ENCODE assay signal across 36 cellular contexts in genomic region chr10:34681933-34682332, GRCh38.
"Had no signal": no experiment of that assay in that cellular context is flagged by ENCODE, and none has a peak within 500 bp of the region (broad histone marks: within the 10 kb centered on the region; RNA-seq: fewer than 3 reads in every experiment).

No MANE protein-coding gene starts in this region.

- H3K27me3 ChIP-seq: brain microvascular endothelial cell, dorsolateral prefrontal cortex, gastrocnemius medialis, pancreas, uterus had no signal

- H3K9me3 Mint-ChIP-seq: activated naive CD4-positive, alpha-beta T cell treated with anti-CD3 and anti-CD28 coated beads for 36 hours; activated naive CD8-positive, alpha-beta T cell treated with anti-CD3 and anti-CD28 coated beads, Interleukin-2, amount 10 ng/mL, durations not matched to agents 7 days and 5 days; activated T-cell treated with anti-CD3 and anti-CD28 coated beads, Interleukin-2, amount 50 U/mL, for 72 hours; mesothelial cell of epicardium; naive thymus-derived CD4-positive, alpha-beta T cell; neural crest cell; stimulated activated effector memory CD8-positive, alpha-beta T cell treated with anti-CD3 and anti-CD28 coated beads, Interleukin-12 subunit alpha, Interleukin-12 subunit beta, amount 100 ng/mL, for 72 hours; stimulated activated naive CD8-positive, alpha-beta T cell treated with anti-CD3 and anti-CD28 coated beads, Interleukin-15, Interleukin-2, amounts not matched to agents 100 ng/mL and 50 ng/mL, for 24 hours; type B pancreatic cell had no signal

- DNase-seq: activated CD4-positive, alpha-beta T cell treated with anti-CD3 and anti-CD28 coated beads for 36 hours; activated CD4-positive, alpha-beta T cell treated with anti-CD3 and anti-CD28 coated beads, Interleukin-2, amount 50 U/mL, for 4 hours; activated CD4-positive, CD25-positive, alpha-beta regulatory T cell; activated effector memory CD4-positive, alpha-beta T cell treated with Interleukin-2 at 50 U/mL for 16 hours; activated naive CD4-positive, alpha-beta T cell treated with anti-CD3 and anti-CD28 coated beads for 36 hours; activated naive CD8-positive, alpha-beta T cell treated with anti-CD3 and anti-CD28 coated beads, Interleukin-2, amount 10 ng/mL, durations not matched to agents 7 days and 5 days; activated T-cell treated with anti-CD3 and anti-CD28 coated beads for 4 hours; activated T-cell treated with anti-CD3 and anti-CD28 coated beads, Interleukin-2, amount 50 U/mL, for 72 hours; amniotic stem cell; brain microvascular endothelial cell; dorsolateral prefrontal cortex; effector memory CD4-positive, alpha-beta T cell; gastrocnemius medialis; head of caudate nucleus; hippocampal formation; left cardiac atrium; mammary epithelial cell; naive thymus-derived CD4-positive, alpha-beta T cell; nucleus accumbens; pancreas; retina; small intestine; stimulated activated CD4-positive, alpha-beta T cell treated with anti-CD3 and anti-CD28 coated beads, Interleukin-4, amount 100 ng/mL, for 24 hours; T-helper 17 cell; T1000; uterus had no signal

- H3K27me3 Mint-ChIP-seq: activated naive CD8-positive, alpha-beta T cell treated with anti-CD3 and anti-CD28 coated beads, Interleukin-2, amount 10 ng/mL, durations not matched to agents 7 days and 5 days; type B pancreatic cell had no signal

- H3K27ac ChIP-seq: brain microvascular endothelial cell, coronary artery, dorsolateral prefrontal cortex, gastrocnemius medialis, pancreas, prostate gland, thoracic aorta, uterus had no signal

- ATAC-seq: activated CD4-positive, alpha-beta T cell treated with anti-CD3 and anti-CD28 coated beads for 36 hours; activated T-cell treated with anti-CD3 and anti-CD28 coated beads, Interleukin-2, amount 50 U/mL, for 72 hours; gastrocnemius medialis; naive thymus-derived CD4-positive, alpha-beta T cell; pancreas; stimulated activated effector memory CD8-positive, alpha-beta T cell treated with anti-CD3 and anti-CD28 coated beads, Interleukin-12 subunit alpha, Interleukin-12 subunit beta, amount 100 ng/mL, for 72 hours; T-helper 17 cell had no signal

- H3K36me3 ChIP-seq: brain microvascular endothelial cell, gastrocnemius medialis, pancreas, prostate gland, thoracic aorta, uterus had no signal

- H3K9me3 ChIP-seq: gastrocnemius medialis, pancreas, prostate gland, thoracic aorta, uterus had no signal

- H3K36me3 Mint-ChIP-seq: activated naive CD8-positive, alpha-beta T cell treated with anti-CD3 and anti-CD28 coated beads, Interleukin-2, amount 10 ng/mL, durations not matched to agents 7 days and 5 days; mesothelial cell of epicardium; naive thymus-derived CD4-positive, alpha-beta T cell; stimulated activated effector memory CD8-positive, alpha-beta T cell treated with anti-CD3 and anti-CD28 coated beads, Interleukin-12 subunit alpha, Interleukin-12 subunit beta, amount 100 ng/mL, for 72 hours; type B pancreatic cell had no signal

- H3K4me3 ChIP-seq: coronary artery, dorsolateral prefrontal cortex, gastrocnemius medialis, pancreas, prostate gland, thoracic aorta, uterus had no signal

- H3K4me1 ChIP-seq: pancreas, prostate gland, uterus had no signal

- H3K27ac Mint-ChIP-seq: activated CD4-positive, alpha-beta T cell treated with anti-CD3 and anti-CD28 coated beads for 36 hours; activated naive CD4-positive, alpha-beta T cell treated with anti-CD3 and anti-CD28 coated beads for 36 hours; activated naive CD8-positive, alpha-beta T cell treated with anti-CD3 and anti-CD28 coated beads, Interleukin-2, amount 10 ng/mL, durations not matched to agents 7 days and 5 days; activated T-cell treated with anti-CD3 and anti-CD28 coated beads, Interleukin-2, amount 50 U/mL, for 72 hours; mesothelial cell of epicardium; naive thymus-derived CD4-positive, alpha-beta T cell; stimulated activated effector memory CD8-positive, alpha-beta T cell treated with anti-CD3 and anti-CD28 coated beads, Interleukin-12 subunit alpha, Interleukin-12 subunit beta, amount 100 ng/mL, for 72 hours; stimulated activated naive CD8-positive, alpha-beta T cell treated with anti-CD3 and anti-CD28 coated beads, Interleukin-15, Interleukin-2, amounts not matched to agents 100 ng/mL and 50 ng/mL, for 24 hours; T-helper 17 cell; type B pancreatic cell had no signal

- H3K4me1 Mint-ChIP-seq: activated CD4-positive, alpha-beta T cell treated with anti-CD3 and anti-CD28 coated beads for 36 hours; activated naive CD8-positive, alpha-beta T cell treated with anti-CD3 and anti-CD28 coated beads, Interleukin-2, amount 10 ng/mL, durations not matched to agents 7 days and 5 days; naive thymus-derived CD4-positive, alpha-beta T cell; stimulated activated effector memory CD8-positive, alpha-beta T cell treated with anti-CD3 and anti-CD28 coated beads, Interleukin-12 subunit alpha, Interleukin-12 subunit beta, amount 100 ng/mL, for 72 hours had no signal

- FAIRE-seq: astrocyte, keratinocyte, pancreas, small intestine had no signal

- H3K4me3 Mint-ChIP-seq: activated CD4-positive, alpha-beta T cell treated with anti-CD3 and anti-CD28 coated beads for 36 hours; activated naive CD4-positive, alpha-beta T cell treated with anti-CD3 and anti-CD28 coated beads for 36 hours; activated naive CD8-positive, alpha-beta T cell treated with anti-CD3 and anti-CD28 coated beads, Interleukin-2, amount 10 ng/mL, durations not matched to agents 7 days and 5 days; activated T-cell treated with anti-CD3 and anti-CD28 coated beads, Interleukin-2, amount 50 U/mL, for 72 hours; mesothelial cell of epicardium; naive thymus-derived CD4-positive, alpha-beta T cell; neural crest cell; stimulated activated effector memory CD8-positive, alpha-beta T cell treated with anti-CD3 and anti-CD28 coated beads, Interleukin-12 subunit alpha, Interleukin-12 subunit beta, amount 100 ng/mL, for 72 hours; stimulated activated naive CD8-positive, alpha-beta T cell treated with anti-CD3 and anti-CD28 coated beads, Interleukin-15, Interleukin-2, amounts not matched to agents 100 ng/mL and 50 ng/mL, for 24 hours; T-helper 17 cell; type B pancreatic cell had no signal
